Comparison of ENCODE assay signal across 1 cellular context in the genomic region with DNA sequence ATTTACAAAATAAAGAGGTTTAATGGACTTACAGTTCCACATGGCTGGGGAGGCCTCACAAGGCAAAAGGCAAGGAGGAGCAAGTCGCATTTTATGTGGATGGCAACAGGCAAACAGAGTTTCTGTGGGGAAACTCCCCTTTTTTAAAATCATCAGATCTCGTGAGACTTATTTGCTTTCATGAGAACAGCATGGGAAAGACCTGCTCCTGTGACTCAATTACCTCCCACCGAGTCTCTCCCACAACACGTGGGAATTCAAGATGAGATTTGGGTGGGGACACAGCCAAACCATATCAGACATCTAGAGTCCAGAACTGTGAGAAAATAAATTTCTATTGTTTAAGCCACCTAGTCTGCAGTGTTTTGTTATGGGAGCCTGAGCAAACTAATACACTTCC.
TF ChIP-seq lines count a peak whose summit lies in the region.

No MANE protein-coding gene starts in this region.

TF ChIP-seq in SK-N-SH treated with all-trans-retinoic acid at 6 μM for 48 hours, 23 proteins besides CTCF, POLR2A, EP300 and RAD21 (continued from another document):
- TF ChIP-seq, protein P1, sequence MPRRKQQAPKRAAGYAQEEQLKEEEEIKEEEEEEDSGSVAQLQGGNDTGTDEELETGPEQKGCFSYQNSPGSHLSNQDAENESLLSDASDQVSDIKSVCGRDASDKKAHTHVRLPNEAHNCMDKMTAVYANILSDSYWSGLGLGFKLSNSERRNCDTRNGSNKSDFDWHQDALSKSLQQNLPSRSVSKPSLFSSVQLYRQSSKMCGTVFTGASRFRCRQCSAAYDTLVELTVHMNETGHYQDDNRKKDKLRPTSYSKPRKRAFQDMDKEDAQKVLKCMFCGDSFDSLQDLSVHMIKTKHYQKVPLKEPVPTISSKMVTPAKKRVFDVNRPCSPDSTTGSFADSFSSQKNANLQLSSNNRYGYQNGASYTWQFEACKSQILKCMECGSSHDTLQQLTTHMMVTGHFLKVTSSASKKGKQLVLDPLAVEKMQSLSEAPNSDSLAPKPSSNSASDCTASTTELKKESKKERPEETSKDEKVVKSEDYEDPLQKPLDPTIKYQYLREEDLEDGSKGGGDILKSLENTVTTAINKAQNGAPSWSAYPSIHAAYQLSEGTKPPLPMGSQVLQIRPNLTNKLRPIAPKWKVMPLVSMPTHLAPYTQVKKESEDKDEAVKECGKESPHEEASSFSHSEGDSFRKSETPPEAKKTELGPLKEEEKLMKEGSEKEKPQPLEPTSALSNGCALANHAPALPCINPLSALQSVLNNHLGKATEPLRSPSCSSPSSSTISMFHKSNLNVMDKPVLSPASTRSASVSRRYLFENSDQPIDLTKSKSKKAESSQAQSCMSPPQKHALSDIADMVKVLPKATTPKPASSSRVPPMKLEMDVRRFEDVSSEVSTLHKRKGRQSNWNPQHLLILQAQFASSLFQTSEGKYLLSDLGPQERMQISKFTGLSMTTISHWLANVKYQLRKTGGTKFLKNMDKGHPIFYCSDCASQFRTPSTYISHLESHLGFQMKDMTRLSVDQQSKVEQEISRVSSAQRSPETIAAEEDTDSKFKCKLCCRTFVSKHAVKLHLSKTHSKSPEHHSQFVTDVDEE (CRISPR knock-in tag; IDR thresholded peaks at IDR 0.05), result no peak
- TF ChIP-seq, protein P2, sequence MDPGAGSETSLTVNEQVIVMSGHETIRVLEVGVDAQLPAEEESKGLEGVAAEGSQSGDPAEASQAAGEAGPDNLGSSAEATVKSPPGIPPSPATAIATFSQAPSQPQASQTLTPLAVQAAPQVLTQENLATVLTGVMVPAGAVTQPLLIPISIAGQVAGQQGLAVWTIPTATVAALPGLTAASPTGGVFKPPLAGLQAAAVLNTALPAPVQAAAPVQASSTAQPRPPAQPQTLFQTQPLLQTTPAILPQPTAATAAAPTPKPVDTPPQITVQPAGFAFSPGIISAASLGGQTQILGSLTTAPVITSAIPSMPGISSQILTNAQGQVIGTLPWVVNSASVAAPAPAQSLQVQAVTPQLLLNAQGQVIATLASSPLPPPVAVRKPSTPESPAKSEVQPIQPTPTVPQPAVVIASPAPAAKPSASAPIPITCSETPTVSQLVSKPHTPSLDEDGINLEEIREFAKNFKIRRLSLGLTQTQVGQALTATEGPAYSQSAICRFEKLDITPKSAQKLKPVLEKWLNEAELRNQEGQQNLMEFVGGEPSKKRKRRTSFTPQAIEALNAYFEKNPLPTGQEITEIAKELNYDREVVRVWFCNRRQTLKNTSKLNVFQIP (CRISPR knock-in tag; IDR thresholded peaks at IDR 0.05; ENCODE audit: borderline replicate concordance, low read depth), result no peak
- no peak for TF ChIP-seq ZC3H10 (CRISPR knock-in tag; IDR thresholded peaks at IDR 0.05)
- no peak for TF ChIP-seq TOX (CRISPR knock-in tag; IDR thresholded peaks at IDR 0.05; ENCODE audit: borderline replicate concordance)
- no peak for TF ChIP-seq ESRRG (CRISPR knock-in tag; IDR thresholded peaks at IDR 0.05)
- TF ChIP-seq ZFP30 (CRISPR knock-in tag; IDR thresholded peaks at IDR 0.05), result no peak
- no peak for TF ChIP-seq ZFP3 (CRISPR knock-in tag; IDR thresholded peaks at IDR 0.05)
- TF ChIP-seq ZNF565 (CRISPR knock-in tag; conservative IDR thresholded peaks at IDR 0.05; ENCODE audit: low read depth), result no peak
- no peak for TF ChIP-seq ZNF8 (CRISPR knock-in tag; IDR thresholded peaks at IDR 0.05)
